ENCODE assay signal across 24 cellular contexts in genomic region chr3:191962324-191962723, GRCh38.
A peak's percentile ranks its signal among the peaks of the same experiment; 100 is the strongest.
DNase-seq lines count a peak whose midpoint lies in the region; ATAC-seq and TF ChIP-seq lines count a peak whose summit lies in the region.
"Had no signal": no experiment of that assay in that cellular context is flagged by ENCODE, and none has a peak within 500 bp of the region (broad histone marks: within the 10 kb centered on the region; RNA-seq: fewer than 3 reads in every experiment).

No MANE protein-coding gene starts in this region.

- DNase-seq in NCI-H82 treated with DMSO at 0.1 percent for 48 hours (lab: John Stamatoyannopoulos, UW; ENCODE audit: unreplicated experiment) (peak; percentile 65), kidney glomerular epithelial cell (lab: John Stamatoyannopoulos, UW) (peak; percentile 16), GM20000 (ENCODE audit: low spot score) (no peak), SKM-1 (lab: John Stamatoyannopoulos, UW; ENCODE audit: unreplicated experiment) (no peak), left lobe of liver (ENCODE audit: low spot score) (no peak)
- DNase-seq: C1 segment of cervical spinal cord; CD4-positive, alpha-beta memory T cell; EL; GDM1; GOT3; IMR-90; KG1; MM.1S; NCI-H2029; NCI-H446; NCI-H524 treated with DMSO at 0.1 percent for 48 hours; NCI-H774; Right ventricle myocardium superior; RPMI8226 had no signal

- POLR2A ChIA-PET in HEK293 (lab: Yijun Ruan, JAX): no interaction called here

- no peak overlapping the region for H3K27ac ChIP-seq in HEK293 (ENCODE audit: extremely low read depth, low read depth, low read length)
- H3K27ac ChIP-seq: A549, SJSA1 had no signal

- peaks cover 24% of the 10 kb centered on the region for H3K4me1 ChIP-seq in HEK293 (ENCODE audit: control insufficient read depth, insufficient read depth, low read length)
- H3K4me1 ChIP-seq: A549, SJSA1 had no signal

- H3K4me3 ChIP-seq in HEK293 (ENCODE audit: low read depth, low read length): no peak overlapping the region
- H3K4me3 ChIP-seq: A549, GM12878, SJSA1 had no signal

- ATAC-seq in SK-N-SH treated with all-trans-retinoic acid at 6 μM for 48 hours (no peak), left lobe of liver (no peak)
- ATAC-seq: A549 had no signal

- no peak for TF ChIP-seq CTCF in HEK293 (tag by site-specific recombination; IDR thresholded peaks at IDR 0.05)
- no peak for TF ChIP-seq CTCF in GM20000 (IDR thresholded peaks at IDR 0.05; ENCODE audit: extremely low read depth, missing control alignments)

- no peaks in the 10 kb centered on the region for H3K36me3 ChIP-seq in HEK293 (ENCODE audit: control insufficient read depth in 2 of 2, insufficient read depth in 1 of 2, low read length in 2 of 2)
- H3K36me3 ChIP-seq: SJSA1 had no signal

- H3K9me3 ChIP-seq in HEK293 (ENCODE audit: control insufficient read depth, insufficient read depth, low read depth, low read length): no peaks in the 10 kb centered on the region
- H3K9me3 ChIP-seq: A549, SJSA1 had no signal

- CTCF ChIA-PET in HEK293 (lab: Yijun Ruan, JAX): no interaction called here

TF ChIP-seq in HEK293, 187 proteins besides CTCF, POLR2A, EP300 and RAD21:
- TF ChIP-seq ZSCAN30 (tag by site-specific recombination; IDR thresholded peaks at IDR 0.05) (peak; percentile 64), ZIC2 (tag by site-specific recombination; IDR thresholded peaks at IDR 0.05) (no peak), SCRT2 (tag by site-specific recombination; IDR thresholded peaks at IDR 0.05) (no peak), ZNF48 (tag by site-specific recombination; IDR thresholded peaks at IDR 0.05) (no peak), ZSCAN18 (tag by site-specific recombination; IDR thresholded peaks at IDR 0.05) (no peak), FEZF1 (tag by site-specific recombination; IDR thresholded peaks at IDR 0.05) (peak; percentile 71), ZNF692 (tag by site-specific recombination; IDR thresholded peaks at IDR 0.05) (no peak)

TF ChIP-seq in SK-N-SH treated with all-trans-retinoic acid at 6 μM for 48 hours, 23 proteins besides CTCF, POLR2A, EP300 and RAD21:
- TF ChIP-seq POU6F1 (CRISPR knock-in tag; IDR thresholded peaks at IDR 0.05; ENCODE audit: borderline replicate concordance, low read depth) (no peak), ZFP3 (CRISPR knock-in tag; IDR thresholded peaks at IDR 0.05) (no peak), SNAI2 (CRISPR knock-in tag; IDR thresholded peaks at IDR 0.05) (no peak), ARNTL (CRISPR knock-in tag; IDR thresholded peaks at IDR 0.05; ENCODE audit: borderline replicate concordance, low read depth) (no peak)

Comparison
In these comparisons a context has a peak if more than half of its experiments do, and no peak if none do; other contexts are left out.
1. DNase-seq: peak in NCI-H82 treated with DMSO at 0.1 percent for 48 hours (single experiment) and kidney glomerular epithelial cell (single experiment); none in GM20000 (single experiment), SKM-1 (single experiment) and left lobe of liver (single experiment).